Comparison of ENCODE assay signal across 23 cellular contexts in the genomic region with DNA sequence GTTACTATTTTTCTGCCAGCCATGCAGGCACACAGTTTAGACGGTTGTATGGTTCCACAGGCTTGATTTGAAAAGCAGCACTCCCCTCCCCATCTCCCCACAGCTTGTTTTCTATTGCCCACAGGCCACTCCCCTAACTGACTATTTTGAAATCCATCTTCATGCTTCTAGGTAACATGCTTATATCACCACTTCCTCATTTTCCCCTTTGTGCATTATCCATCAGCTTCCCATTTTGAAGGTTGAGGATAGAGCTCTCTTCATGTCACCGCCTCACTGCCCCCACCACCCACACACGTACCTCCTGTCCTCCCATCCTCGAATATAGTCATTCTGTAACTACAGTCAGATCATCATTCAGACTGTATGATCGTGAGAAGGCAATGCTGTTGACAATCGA.
"Had no signal": no experiment of that assay in that cellular context is flagged by ENCODE, and none has a peak within 500 bp of the region (broad histone marks: within the 10 kb centered on the region; RNA-seq: fewer than 3 reads in every experiment).

No MANE protein-coding gene starts in this region.

- H3K36me3 Mint-ChIP-seq: activated naive CD8-positive, alpha-beta T cell; brain had no signal

- FAIRE-seq: endothelial cell of umbilical vein had no signal

- H3K36me3 ChIP-seq: esophagus squamous epithelium, right lobe of liver, transverse colon, vagina had no signal

- H3K9me3 Mint-ChIP-seq: activated CD4-positive, alpha-beta T cell treated with anti-CD3 and anti-CD28 coated beads, Interleukin-2, amount 10 ng/mL, durations not matched to agents 7 days and 5 days; brain had no signal

- H3K4me2 ChIP-seq: hepatocyte, smooth muscle cell had no signal

- DNase-seq: activated CD4-positive, alpha-beta T cell treated with anti-CD3 and anti-CD28 coated beads, Interleukin-2, amount 10 ng/mL, durations not matched to agents 7 days and 5 days; activated CD4-positive, CD25-positive, alpha-beta regulatory T cell; activated CD8-positive, alpha-beta memory T cell treated with anti-CD3 and anti-CD28 coated beads, Interleukin-2, amount 50 U/mL, for 48 hours; activated gamma-delta T cell treated with Interleukin-2 at 50 U/mL for 16 hours; activated T-cell treated with anti-CD3 and anti-CD28 coated beads, Interleukin-2, amount 50 U/mL, for 72 hours; amniotic stem cell; central memory CD4-positive, alpha-beta T cell; esophagus squamous epithelium; islet precursor cell; midbrain; right lobe of liver; stimulated activated CD4-positive, alpha-beta T cell treated with anti-CD3 and anti-CD28 coated beads, Interleukin-4, amount 100 ng/mL, for 4 hours; stimulated activated CD8-positive, alpha-beta memory T cell treated with anti-CD3 and anti-CD28 coated beads, Interleukin-4, amount 100 ng/mL, for 48 hours; stimulated activated naive CD8-positive, alpha-beta T cell treated with anti-CD3 and anti-CD28 coated beads, Interleukin-15, Interleukin-2, amounts not matched to agents 100 U/mL and 50 U/mL, for 24 hours; transverse colon had no signal

- H3K9me3 ChIP-seq: esophagus squamous epithelium, right lobe of liver, transverse colon, vagina had no signal

- H3K79me2 ChIP-seq: hepatocyte had no signal

- H3K27me3 ChIP-seq: esophagus squamous epithelium, hepatocyte, right lobe of liver, transverse colon, vagina had no signal

- H3K4me1 Mint-ChIP-seq: activated CD4-positive, alpha-beta T cell treated with anti-CD3 and anti-CD28 coated beads, Interleukin-2, amount 10 ng/mL, durations not matched to agents 7 days and 5 days had no signal

- ATAC-seq: activated T-cell treated with anti-CD3 and anti-CD28 coated beads, Interleukin-2, amount 50 U/mL, for 72 hours; right lobe of liver; stimulated activated naive CD8-positive, alpha-beta T cell treated with anti-CD3 and anti-CD28 coated beads, Interleukin-15, Interleukin-2, amounts not matched to agents 100 U/mL and 50 U/mL, for 24 hours had no signal

- H3K4me1 ChIP-seq: esophagus squamous epithelium, right lobe of liver, transverse colon, vagina had no signal

- H3K4me3 Mint-ChIP-seq: activated CD4-positive, alpha-beta T cell treated with anti-CD3 and anti-CD28 coated beads, Interleukin-2, amount 10 ng/mL, durations not matched to agents 7 days and 5 days; activated naive CD8-positive, alpha-beta T cell; activated T-cell treated with anti-CD3 and anti-CD28 coated beads, Interleukin-2, amount 50 U/mL, for 72 hours; brain; neural crest cell had no signal

- H3K27ac Mint-ChIP-seq: activated CD4-positive, alpha-beta T cell treated with anti-CD3 and anti-CD28 coated beads, Interleukin-2, amount 10 ng/mL, durations not matched to agents 7 days and 5 days; activated naive CD8-positive, alpha-beta T cell; activated T-cell treated with anti-CD3 and anti-CD28 coated beads, Interleukin-2, amount 50 U/mL, for 72 hours; brain had no signal

- H3K27ac ChIP-seq: coronary artery, esophagus squamous epithelium, hepatocyte, right lobe of liver, transverse colon, vagina had no signal

- H3K27me3 Mint-ChIP-seq: activated CD4-positive, alpha-beta T cell treated with anti-CD3 and anti-CD28 coated beads, Interleukin-2, amount 10 ng/mL, durations not matched to agents 7 days and 5 days; activated naive CD8-positive, alpha-beta T cell; brain had no signal

- H3K4me3 ChIP-seq: coronary artery, esophagus squamous epithelium, hepatocyte, right lobe of liver, smooth muscle cell, transverse colon, vagina had no signal

- H2AFZ ChIP-seq: hepatocyte had no signal
